In genomic region chr11:43880640-43881159, GRCh38 we compare ENCODE assay signal across 8 cellular contexts. TPM values are rescaled to one million over a fixed set of nuclear protein-coding genes. Genes with fewer than 3 reads are reported as not detected.
DNase-seq lines count a peak whose midpoint lies in the region; ATAC-seq and TF ChIP-seq lines count a peak whose summit lies in the region.

ALKBH3 (plus strand) TSS chr11:43880831; CDS start chr11:43882653, 1,822 bp downstream.

- peak; percentile 100 for ATAC-seq in HG02610 (IDR thresholded peaks at IDR 0.05; ENCODE audit: unreplicated experiment)
- ATAC-seq in activated naive CD8-positive, alpha-beta T cell treated with anti-CD3 and anti-CD28 coated beads, Interleukin-2, amount 10 ng/mL, durations not matched to agents 7 days and 5 days (ENCODE audit: low read depth): peak; percentile 99
- ATAC-seq in Right ventricle myocardium inferior: peak; percentile 100
- peak; percentile 97 for ATAC-seq in thoracic aorta (ENCODE audit: insufficient number of reproducible peaks, low FRiP score, low read depth)

- H3K36me3 Mint-ChIP-seq in activated naive CD8-positive, alpha-beta T cell treated with anti-CD3 and anti-CD28 coated beads, Interleukin-2, amount 10 ng/mL, durations not matched to agents 7 days and 5 days: peaks cover 13% of the 10 kb centered on the region

- peak; percentile 80 for DNase-seq in GM10266 (ENCODE audit: extremely low spot score)
- peak; percentile 88 for DNase-seq in NCI-H1105 (lab: John Stamatoyannopoulos, UW)
- peak; percentile 34 to 57 for DNase-seq in SW 1271 (lab: John Stamatoyannopoulos, UW)
- peak; percentile 91 for DNase-seq in activated naive CD8-positive, alpha-beta T cell treated with anti-CD3 and anti-CD28 coated beads, Interleukin-2, amount 10 ng/mL, durations not matched to agents 7 days and 5 days
- DNase-seq in Right ventricle myocardium inferior (ENCODE audit: missing footprints): peak; percentile 96
- DNase-seq in ovary: peak; percentile 88 to 93 (median 92)
- peak; percentile 81 for DNase-seq in thoracic aorta (ENCODE audit: low spot score)

- no peaks in the 10 kb centered on the region for H3K9me3 ChIP-seq in ovary
- no peaks in the 10 kb centered on the region for H3K9me3 ChIP-seq in thoracic aorta

- 0% methylated on average over 33 to 36 of the region's 36 CpGs for WGBS in ovary, 3 donors

- no peak for TF ChIP-seq EP300 in ovary (IDR thresholded peaks at IDR 0.05)

- H3K4me1 ChIP-seq in ovary (ENCODE audit: insufficient read depth) (peaks cover 2% of the 10 kb centered on the region), thoracic aorta (ENCODE audit: control insufficient read depth in 1 of 2, low read depth in 2 of 2) (peaks cover 8 to 18% of the 10 kb centered on the region in 2 donors)

- peaks cover 2% of the 10 kb centered on the region for H3K27me3 Mint-ChIP-seq in activated naive CD8-positive, alpha-beta T cell treated with anti-CD3 and anti-CD28 coated beads, Interleukin-2, amount 10 ng/mL, durations not matched to agents 7 days and 5 days

- H3K4me3 ChIP-seq in ovary: peak within 1 kb of the TSS; percentile 84
- H3K4me3 ChIP-seq in thoracic aorta: peak within 1 kb of the TSS; percentile 92

- POLR2A ChIA-PET in activated naive CD8-positive, alpha-beta T cell treated with anti-CD3 and anti-CD28 coated beads, Interleukin-2, amount 10 ng/mL, durations not matched to agents 7 days and 5 days (lab: Charles Lee): interaction anchor here (0.9 to 1.0 kb wide), 3 partner anchors 9 to 185 kb away, joined by 3 read pairs; partner anchors contain the start of gene ACCS

- TF ChIP-seq CTCF in GM10266 (IDR thresholded peaks at IDR 0.05; ENCODE audit: control insufficient read depth, insufficient read depth, low read depth, missing control alignments) (no peak), ovary (IDR thresholded peaks at IDR 0.05) (peak in 2 of 3 donors; percentile 26 to 49), thoracic aorta (IDR thresholded peaks at IDR 0.05) (no peak)

- H3K27ac ChIP-seq in ovary: peak within 1 kb of the TSS; percentile 32 to 50
- peak within 1 kb of the TSS; percentile 56 to 61 for H3K27ac ChIP-seq in thoracic aorta

- H3K27me3 ChIP-seq in ovary (no peaks in the 10 kb centered on the region), thoracic aorta (replicated peaks; ENCODE audit: insufficient read depth) (no peaks in the 10 kb centered on the region)

- H3K27ac Mint-ChIP-seq in activated naive CD8-positive, alpha-beta T cell treated with anti-CD3 and anti-CD28 coated beads, Interleukin-2, amount 10 ng/mL, durations not matched to agents 7 days and 5 days: peak within 1 kb of the TSS; percentile 86

- peak; percentile 53 for TF ChIP-seq POLR2A in ovary (IDR thresholded peaks at IDR 0.05)

- H3K9me3 Mint-ChIP-seq in activated naive CD8-positive, alpha-beta T cell treated with anti-CD3 and anti-CD28 coated beads, Interleukin-2, amount 10 ng/mL, durations not matched to agents 7 days and 5 days: peaks cover 1% of the 10 kb centered on the region

- intact Hi-C loops in Right ventricle myocardium inferior (cut with DNase I): no loop called here
- intact Hi-C loops in ovary (cut with DNase I): no loop called here

- peak within 1 kb of the TSS; percentile 87 for H3K4me3 Mint-ChIP-seq in activated naive CD8-positive, alpha-beta T cell treated with anti-CD3 and anti-CD28 coated beads, Interleukin-2, amount 10 ng/mL, durations not matched to agents 7 days and 5 days

- H3K4me1 Mint-ChIP-seq in activated naive CD8-positive, alpha-beta T cell treated with anti-CD3 and anti-CD28 coated beads, Interleukin-2, amount 10 ng/mL, durations not matched to agents 7 days and 5 days: peaks cover 12% of the 10 kb centered on the region

- H3K36me3 ChIP-seq in ovary (no peaks in the 10 kb centered on the region), thoracic aorta (peaks cover 10% of the 10 kb centered on the region)

RNA-seq across cellular contexts. Expression of gene ALKBH3, which starts in this region (rescaled TPM):
- total RNA-seq in activated naive CD8-positive, alpha-beta T cell treated with anti-CD3 and anti-CD28 coated beads, Interleukin-2, amount 10 ng/mL, durations not matched to agents 7 days and 5 days: 10 to 100 TPM; 37.8 to 43.6 TPM
- total RNA-seq in Right ventricle myocardium inferior: 14.2 TPM
- total RNA-seq in ovary: 10 to 100 TPM; 25.4 to 53.5 (median 32.2) TPM
- 10 to 100 TPM; 30.4 to 36.6 TPM for polyA plus RNA-seq in ovary
- 10 to 100 TPM; 28.1 to 65.5 TPM for total RNA-seq in thoracic aorta

Comparison
In these comparisons a context has a peak if more than half of its experiments do, and no peak if none do; other contexts are left out.
1. Peak in every context shown above with its lines: DNase-seq, ATAC-seq, H3K4me3 ChIP-seq and H3K27ac ChIP-seq.
2. DNase-seq: peak in every context shown above with its lines; median percentile 96 in Right ventricle myocardium inferior; 92 in ovary; 91 in activated naive CD8-positive, alpha-beta T cell treated with anti-CD3 and anti-CD28 coated beads, Interleukin-2, amount 10 ng/mL, durations not matched to agents 7 days and 5 days; 88 in NCI-H1105; 81 in thoracic aorta; 80 in GM10266; 46 in SW 1271.
3. CTCF ChIP-seq: peak in ovary (2 of 3); none in GM10266 (single experiment) and thoracic aorta (single experiment).